22 cellular contexts compared by ENCODE assay signal in the genomic region with DNA sequence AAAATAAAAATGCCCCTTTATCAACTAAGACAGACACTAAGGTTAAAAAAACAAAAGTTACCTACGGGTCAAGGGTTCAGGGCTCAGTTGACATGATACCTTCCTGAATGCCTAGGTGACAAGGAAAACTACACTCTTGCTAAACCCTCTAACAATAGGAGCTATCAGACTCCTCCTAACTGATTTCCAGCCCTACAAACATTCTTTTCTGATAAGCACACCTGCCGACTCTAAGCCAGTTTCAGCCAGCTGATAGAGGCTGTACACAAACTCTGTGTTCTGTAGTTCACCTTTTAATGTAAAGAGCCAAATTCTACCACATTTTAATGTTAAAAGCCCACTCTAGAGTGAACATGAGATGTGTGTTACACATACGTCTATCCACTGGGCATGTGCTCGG. TPM values are rescaled to one million over a fixed set of nuclear protein-coding genes. Genes with fewer than 3 reads are reported as not detected.
"Had no signal": no experiment of that assay in that cellular context is flagged by ENCODE, and none has a peak within 500 bp of the region (broad histone marks: within the 10 kb centered on the region; RNA-seq: fewer than 3 reads in every experiment).

No MANE protein-coding gene starts in this region.

- H3K36me3 ChIP-seq: esophagus squamous epithelium, gastroesophageal sphincter, left ventricle myocardium inferior, suprapubic skin, thyroid gland had no signal

- H3K27me3 ChIP-seq: esophagus squamous epithelium, gastroesophageal sphincter, suprapubic skin, thyroid gland had no signal

- H3K4me1 Mint-ChIP-seq: immature natural killer cell, natural killer cell, neural crest cell had no signal

- ATAC-seq: effector memory CD8-positive, alpha-beta T cell; gastroesophageal sphincter; natural killer cell; right cardiac atrium had no signal

- H3K4me1 ChIP-seq: esophagus squamous epithelium, gastroesophageal sphincter, left ventricle myocardium inferior, suprapubic skin, thyroid gland had no signal

- H3K4me3 ChIP-seq: esophagus squamous epithelium, gastroesophageal sphincter, left ventricle myocardium inferior, lung, smooth muscle cell, suprapubic skin, thyroid gland had no signal

- H3K27ac Mint-ChIP-seq: effector memory CD8-positive, alpha-beta T cell; immature natural killer cell; natural killer cell; type B pancreatic cell had no signal

- H3K9me3 ChIP-seq: esophagus squamous epithelium, gastroesophageal sphincter, left ventricle myocardium inferior, suprapubic skin, thyroid gland had no signal

- H3K4me3 Mint-ChIP-seq: effector memory CD8-positive, alpha-beta T cell; immature natural killer cell; natural killer cell; neural crest cell; type B pancreatic cell had no signal

- DNase-seq: effector memory CD8-positive, alpha-beta T cell; esophagus squamous epithelium; foreskin fibroblast; glutamatergic neuron; immature natural killer cell; left ventricle myocardium inferior; mesenchymal stem cell; natural killer cell; right cardiac atrium; stimulated activated CD4-positive, alpha-beta T cell treated with anti-CD3 and anti-CD28 coated beads, Interleukin-2, amount 100 ng/mL, for 48 hours; stimulated activated naive CD4-positive, alpha-beta T cell treated with Interleukin-2 at 50 U/mL for 16 hours; thyroid gland had no signal

- H3K9me3 Mint-ChIP-seq: effector memory CD8-positive, alpha-beta T cell; immature natural killer cell; natural killer cell; type B pancreatic cell had no signal

- H3K36me3 Mint-ChIP-seq: immature natural killer cell, natural killer cell, type B pancreatic cell had no signal

- H3K27ac ChIP-seq: esophagus squamous epithelium, gastroesophageal sphincter, left ventricle myocardium inferior, suprapubic skin, thyroid gland had no signal

- H3K4me2 ChIP-seq: smooth muscle cell had no signal

RNA-seq across cellular contexts. Expression of a gene that starts 40.2 kb away (rescaled TPM):
- total RNA-seq: epithelial cell of proximal tubule, esophagus squamous epithelium, myocyte, natural killer cell, neural crest cell, osteocyte, smooth muscle cell had no signal
- polyA plus RNA-seq: immature natural killer cell, keratinocyte, lung, smooth muscle cell had no signal
